In the genomic region with DNA sequence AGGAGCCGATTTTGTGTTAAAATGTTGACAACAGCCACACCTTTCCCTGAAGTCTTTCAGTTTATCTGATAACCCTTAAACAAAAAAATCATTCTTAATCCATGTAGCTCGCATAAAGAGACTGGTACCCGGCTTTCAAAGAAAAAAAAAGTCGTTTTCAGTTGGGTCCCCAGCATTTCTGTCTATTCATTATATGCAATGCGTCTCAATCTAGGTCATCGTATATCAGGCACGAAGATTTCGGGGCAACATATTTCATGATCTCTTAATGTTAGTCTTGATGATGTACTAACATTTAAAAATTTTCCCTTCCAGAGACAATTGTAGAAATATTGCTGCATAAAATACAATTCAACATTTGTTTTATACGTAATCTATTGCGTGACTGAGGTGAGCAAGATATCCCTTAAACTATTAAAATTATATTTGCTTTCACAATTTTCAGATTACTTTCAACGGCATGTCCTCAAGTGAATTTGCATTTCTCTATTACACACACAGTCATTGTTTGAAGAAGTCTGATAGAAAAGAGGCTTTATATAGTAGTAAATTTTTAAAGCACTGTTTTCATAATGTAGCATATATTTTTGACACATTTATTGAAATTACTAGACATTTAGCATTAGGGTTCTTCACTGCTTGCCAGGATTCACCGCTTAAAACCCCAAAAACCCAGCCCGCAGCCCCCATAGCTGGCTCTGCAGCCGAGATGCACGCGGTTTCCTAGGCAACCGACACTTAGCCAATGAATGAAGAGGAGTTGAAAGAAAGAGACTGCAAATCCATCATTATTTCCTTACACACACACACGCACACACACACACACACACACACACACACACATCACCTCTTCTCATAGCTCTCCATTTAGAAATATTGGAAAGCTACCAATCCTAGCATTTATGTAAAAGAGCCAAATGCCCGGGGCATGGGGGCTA, we compare ENCODE assay signal across 8 cellular contexts. TPM values are rescaled to one million over a fixed set of nuclear protein-coding genes. Genes with fewer than 3 reads are reported as not detected.
DNase-seq lines count a peak whose midpoint lies in the region; ATAC-seq, FAIRE-seq and TF ChIP-seq lines count a peak whose summit lies in the region.

No MANE protein-coding gene starts in this region.

- POLR2A ChIA-PET in BJ (lab: Charles Lee) = interaction anchor here (0.6 kb wide), 2 partner anchors 72 to 228 kb away, joined by 3 to 4 read pairs; no protein-coding TSS in a partner anchor

- ATAC-seq in GM21529 (IDR thresholded peaks at IDR 0.05; ENCODE audit: unreplicated experiment) = no peak

- H3K36me3 ChIP-seq in BJ (ENCODE audit: control insufficient read depth, insufficient read depth, low read length) (no peaks in the 10 kb centered on the region), adipocyte (ENCODE audit: control insufficient read depth, insufficient read depth, low read length, severe bottlenecking) (no peaks in the 10 kb centered on the region), iPS-18a (ENCODE audit: control insufficient read depth, low read depth, low read length) (peaks cover 7% of the 10 kb centered on the region), skeletal muscle satellite cell (ENCODE audit: insufficient read depth, low read length) (no peaks in the 10 kb centered on the region), small intestine (ENCODE audit: control insufficient read depth in 2 of 2, insufficient read depth in 2 of 2, low read length in 2 of 2) (no peaks in the 10 kb centered on the region)

- peak overlapping the region; percentile 79 for H3K9ac ChIP-seq in adipocyte (ENCODE audit: low read length)
- peak overlapping the region; percentile 93 for H3K9ac ChIP-seq in iPS-18a (ENCODE audit: low read length)
- H3K9ac ChIP-seq in skeletal muscle satellite cell (ENCODE audit: low read depth, low read length) = peak overlapping the region; percentile 62

- peak overlapping the region; percentile 83 for H3K4me2 ChIP-seq in skeletal muscle satellite cell (ENCODE audit: low read length)

- H3K4me3 ChIP-seq in BJ (ENCODE audit: low read depth, low read length) = peak overlapping the region; percentile 63
- peak overlapping the region; percentile 86 for H3K4me3 ChIP-seq in adipocyte (ENCODE audit: low read length)
- H3K4me3 ChIP-seq in iPS-18a (ENCODE audit: low read length) = peak overlapping the region; percentile 97
- H3K4me3 ChIP-seq in skeletal muscle satellite cell (ENCODE audit: low read length) = peak overlapping the region; percentile 67
- peak overlapping the region in 1 of 2 donors; percentile 38 for H3K4me3 ChIP-seq in small intestine (ENCODE audit: low read depth in 1 of 2, low read length in 2 of 2)

- no peak for FAIRE-seq in small intestine (lab: Jason Lieb, UNC)

- TF ChIP-seq CTCF in BJ (IDR thresholded peaks at IDR 0.05; ENCODE audit: insufficient read depth, low read depth, low read length) = no peak

- H3K4me1 ChIP-seq in adipocyte (ENCODE audit: control insufficient read depth, insufficient read depth, low read length) = peaks cover 24% of the 10 kb centered on the region
- peaks cover 26% of the 10 kb centered on the region for H3K4me1 ChIP-seq in iPS-18a (ENCODE audit: control insufficient read depth, low read depth, low read length)
- peaks cover 40% of the 10 kb centered on the region for H3K4me1 ChIP-seq in skeletal muscle satellite cell (ENCODE audit: control insufficient read depth, insufficient read depth, low read length)
- peaks cover 6 to 16% of the 10 kb centered on the region in 2 donors for H3K4me1 ChIP-seq in small intestine (ENCODE audit: control insufficient read depth in 2 of 2, insufficient read depth in 1 of 2, low read depth in 1 of 2, low read length in 1 of 2)

- H3K27ac ChIP-seq in iPS-18a (ENCODE audit: low read length) = no peak overlapping the region
- H3K27ac ChIP-seq in small intestine (ENCODE audit: low read depth in 1 of 2, low read length in 1 of 2) = peak overlapping the region in 1 of 2 donors; percentile 55

- CTCF ChIA-PET in BJ (lab: Yijun Ruan, JAX) = interaction anchor here (0.6 to 1.5 kb wide), 8 partner anchors 7 to 154 kb away, joined by 3 to 7 read pairs (median 4); no protein-coding TSS in a partner anchor

- peaks cover 43% of the 10 kb centered on the region for H3K27me3 ChIP-seq in BJ (ENCODE audit: control insufficient read depth, insufficient read depth, low read length)
- peaks cover 79% of the 10 kb centered on the region for H3K27me3 ChIP-seq in adipocyte (replicated peaks; ENCODE audit: control insufficient read depth, insufficient read depth, low read length)
- peaks cover 38% of the 10 kb centered on the region for H3K27me3 ChIP-seq in iPS-18a (ENCODE audit: control insufficient read depth, insufficient read depth, low read length)
- H3K27me3 ChIP-seq in skeletal muscle satellite cell (ENCODE audit: control insufficient read depth, insufficient read depth, low read length) = peaks cover 89% of the 10 kb centered on the region
- peaks cover 6 to 53% of the 10 kb centered on the region in 2 donors for H3K27me3 ChIP-seq in small intestine (ENCODE audit: control insufficient read depth in 2 of 2, insufficient read depth in 2 of 2, low read length in 2 of 2)

- WGBS in small intestine, 3 donors = 11 to 17% (median 15%) methylated on average over 19 of the region's 19 CpGs

- H3K9me3 ChIP-seq in adipocyte (ENCODE audit: control insufficient read depth, low read length) (no peaks in the 10 kb centered on the region), iPS-18a (ENCODE audit: control insufficient read depth, low read depth, low read length) (no peaks in the 10 kb centered on the region), skeletal muscle satellite cell (replicated peaks; ENCODE audit: low read length) (no peaks in the 10 kb centered on the region), small intestine (ENCODE audit: control insufficient read depth, low read depth) (no peaks in the 10 kb centered on the region)

- no peak for DNase-seq in BJ (ENCODE audit: low read depth)
- DNase-seq in NCI-H1436 (lab: John Stamatoyannopoulos, UW) = peak; percentile 90
- peak; percentile 82 for DNase-seq in adipocyte (ENCODE audit: low read depth)
- no peak for DNase-seq in T-helper 2 cell
- DNase-seq in small intestine = no peak

RNA-seq across cellular contexts. Expression of gene TUBB2B, which starts 3.1 kb away (rescaled TPM):
- polyA plus RNA-seq in BJ (2011; rRNA removed) (10.9 and 13.3 TPM in 2 replicates), small intestine (10 to 100 TPM in 1 of 3 donors, 1 to 10 TPM in 2; 3.4 to 23.1 (median 7.6) TPM)
- 11.6 and 19.6 TPM in 2 replicates for polyA minus RNA-seq in BJ (2011; rRNA and poly(A)+ RNA removed)
- total RNA-seq in skeletal muscle satellite cell (2012; rRNA removed) = 6.3 and 7.6 TPM in 2 replicates

RNA-seq across cellular contexts. Expression of gene PSMG4, which starts 28.2 kb away (rescaled TPM):
- polyA plus RNA-seq in BJ (2011; rRNA removed) = 24.2 and 24.7 TPM in 2 replicates
- polyA minus RNA-seq in BJ (2011; rRNA and poly(A)+ RNA removed) = 11.2 and 15.4 TPM in 2 replicates
- 24.0 and 35.2 TPM in 2 replicates for total RNA-seq in skeletal muscle satellite cell (2012; rRNA removed)
- polyA plus RNA-seq in small intestine = 10 to 100 TPM; 24.8 to 43.8 (median 42.0) TPM

Comparison
In these comparisons a context has a peak if more than half of its experiments do, and no peak if none do; other contexts are left out.
1. DNase-seq: peak in NCI-H1436 (single experiment) and adipocyte (single experiment); none in BJ (single experiment), T-helper 2 cell (0 of 5) and small intestine (single experiment).
2. Peak in every context shown above with its lines, with median percentiles within 50 percentile points of each other: H3K9ac ChIP-seq.